In genomic region chr5:134555223-134555790, GRCh38 we compare ENCODE assay signal across 7 cellular contexts. TPM values are rescaled to one million over a fixed set of nuclear protein-coding genes. Genes with fewer than 3 reads are reported as not detected.
A peak's percentile ranks its signal among the peaks of the same experiment; 100 is the strongest.
DNase-seq lines count a peak whose midpoint lies in the region; ATAC-seq and TF ChIP-seq lines count a peak whose summit lies in the region.

No MANE protein-coding gene starts in this region.

- no peak overlapping the region for H3K4me3 ChIP-seq in SJSA1
- H3K4me3 ChIP-seq in esophagus squamous epithelium = no peak overlapping the region

- H3K4me1 ChIP-seq in SJSA1 (replicated peaks) (peaks cover 59% of the 10 kb centered on the region), esophagus squamous epithelium (peaks cover 19 to 41% (median 37%) of the 10 kb centered on the region in 3 donors)

- no peak for TF ChIP-seq POLR2A in esophagus squamous epithelium (IDR thresholded peaks at IDR 0.05)

- peak overlapping the region; percentile 89 for H3K27ac Mint-ChIP-seq in stimulated activated memory B cell treated with anti-CD40 and anti-IgM and Interleukin-4, amounts not matched to agents 10 μg/mL and 1 μg/mL and 100 μg/mL, for 72 hours

- H3K27me3 ChIP-seq in SJSA1 (replicated peaks) (no peaks in the 10 kb centered on the region), esophagus squamous epithelium (no peaks in the 10 kb centered on the region)

- TF ChIP-seq CTCF in esophagus squamous epithelium (IDR thresholded peaks at IDR 0.05) (no peak), GM10266 (IDR thresholded peaks at IDR 0.05; ENCODE audit: control insufficient read depth, insufficient read depth, low read depth, missing control alignments) (no peak)

- no peaks in the 10 kb centered on the region for H3K9me3 Mint-ChIP-seq in stimulated activated memory B cell treated with anti-CD40 and anti-IgM and Interleukin-4, amounts not matched to agents 10 μg/mL and 1 μg/mL and 100 μg/mL, for 72 hours

- H3K4me3 Mint-ChIP-seq in stimulated activated memory B cell treated with anti-CD40 and anti-IgM and Interleukin-4, amounts not matched to agents 10 μg/mL and 1 μg/mL and 100 μg/mL, for 72 hours = peak overlapping the region; percentile 15

- H3K4me1 Mint-ChIP-seq in stimulated activated memory B cell treated with anti-CD40 and anti-IgM and Interleukin-4, amounts not matched to agents 10 μg/mL and 1 μg/mL and 100 μg/mL, for 72 hours = peaks cover 74% of the 10 kb centered on the region

- no peak for DNase-seq in SJSA1 (ENCODE audit: low read depth in 1 of 2, low spot score in 2 of 2)
- DNase-seq in esophagus squamous epithelium (lab: John Stamatoyannopoulos, UW) = no peak
- no peak for DNase-seq in effector CD4-positive, alpha-beta T cell
- DNase-seq in stimulated activated naive CD4-positive, alpha-beta T cell treated with Interleukin-2 at 50 U/mL for 16 hours (lab: John Stamatoyannopoulos, UW) = no peak
- no peak for DNase-seq in GM10266 (ENCODE audit: extremely low spot score)

- H3K27ac ChIP-seq in SJSA1 (peak overlapping the region; percentile 16), esophagus squamous epithelium (peak overlapping the region; percentile 28 to 85 (median 66))

- WGBS in esophagus squamous epithelium, 2 donors = 46 to 48% methylated on average over 2 of the region's 6 CpGs

- H3K36me3 ChIP-seq in SJSA1 (peaks cover 24% of the 10 kb centered on the region), esophagus squamous epithelium (peaks cover 7 to 67% (median 12%) of the 10 kb centered on the region in 3 donors)

- H3K27me3 Mint-ChIP-seq in stimulated activated memory B cell treated with anti-CD40 and anti-IgM and Interleukin-4, amounts not matched to agents 10 μg/mL and 1 μg/mL and 100 μg/mL, for 72 hours = no peaks in the 10 kb centered on the region

- no peaks in the 10 kb centered on the region for H3K9me3 ChIP-seq in SJSA1 (replicated peaks)
- H3K9me3 ChIP-seq in esophagus squamous epithelium = no peaks in the 10 kb centered on the region

- H3K36me3 Mint-ChIP-seq in stimulated activated memory B cell treated with anti-CD40 and anti-IgM and Interleukin-4, amounts not matched to agents 10 μg/mL and 1 μg/mL and 100 μg/mL, for 72 hours = peaks cover 82% of the 10 kb centered on the region

- intact Hi-C loops in esophagus squamous epithelium (cut with DNase I) = no loop called here

- peak; percentile 4 for ATAC-seq in GM21360 (IDR thresholded peaks at IDR 0.05; ENCODE audit: unreplicated experiment)
- peak; percentile 4 for ATAC-seq in stimulated activated memory B cell treated with anti-CD40 and anti-IgM and Interleukin-4, amounts not matched to agents 10 μg/mL and 1 μg/mL and 100 μg/mL, for 72 hours

RNA-seq across cellular contexts. Expression of gene JADE2, which starts 29.8 kb away (rescaled TPM):
- 12.5 and 14.6 TPM in 2 replicates for total RNA-seq in SJSA1 (2014; rRNA removed; shearing (Covaris generic))
- 10 to 100 TPM in 3 of 4 donors, 1 to 10 TPM in 1; 9.1 to 32.8 (median 14.9) TPM for total RNA-seq in esophagus squamous epithelium
